ENCODE assay signal across 18 cellular contexts in the genomic region with DNA sequence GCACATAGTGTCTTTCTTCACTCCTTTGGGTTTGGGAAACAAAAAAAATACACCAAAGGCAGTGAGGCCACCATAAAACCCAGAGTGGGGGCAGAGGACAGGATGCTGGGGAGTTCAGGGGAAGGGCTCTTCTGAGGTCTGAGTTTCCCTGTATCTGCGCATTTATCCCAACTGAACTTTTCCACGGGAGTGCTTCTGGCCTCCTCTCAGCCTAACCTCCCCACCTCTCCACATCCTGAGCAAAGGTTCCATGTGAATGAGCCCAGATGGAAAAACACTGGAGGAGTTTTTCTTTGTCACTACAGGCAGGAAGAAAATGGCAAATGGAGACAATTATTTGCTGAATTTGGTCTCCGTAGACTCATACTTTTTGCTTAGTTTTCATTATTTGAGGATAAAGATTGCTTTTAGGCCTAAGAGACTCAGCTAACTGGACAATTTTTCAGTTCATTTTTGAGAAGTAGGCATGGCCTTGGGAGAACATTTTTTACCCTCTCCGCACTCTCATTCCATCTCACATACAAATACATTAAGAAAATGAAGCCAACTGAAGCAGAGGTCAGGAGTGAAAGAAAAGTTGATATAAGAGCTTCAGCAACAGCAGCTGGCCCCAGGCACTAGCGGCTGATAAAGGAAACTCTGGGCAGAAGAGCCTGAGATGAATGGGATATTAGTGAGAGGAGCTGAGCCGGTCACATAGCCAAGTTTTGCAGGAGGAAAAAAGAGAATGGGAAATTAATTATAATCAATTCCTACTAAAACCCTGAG.
DNase-seq lines count a peak whose midpoint lies in the region; TF ChIP-seq lines count a peak whose summit lies in the region.
"Had no signal": no experiment of that assay in that cellular context is flagged by ENCODE, and none has a peak within 500 bp of the region (broad histone marks: within the 10 kb centered on the region; RNA-seq: fewer than 3 reads in every experiment).

No MANE protein-coding gene starts in this region.

- no peak overlapping the region for H2BK5ac ChIP-seq in neuronal stem cell (ENCODE audit: low read length)

- H3K9me3 ChIP-seq in esophagus muscularis mucosa (no peaks in the 10 kb centered on the region), stomach smooth muscle (ENCODE audit: control insufficient read depth in 2 of 2, low read length in 2 of 2) (no peaks in the 10 kb centered on the region), neuronal stem cell (replicated peaks in 1 of 2; ENCODE audit: control insufficient read depth in 2 of 2, insufficient read depth in 1 of 2, low read depth in 1 of 2, low read length in 2 of 2) (no peaks in the 10 kb centered on the region)
- H3K9me3 ChIP-seq: pancreas, SK-N-SH, transverse colon had no signal

- H2AK5ac ChIP-seq in neuronal stem cell (ENCODE audit: low read depth, low read length) = no peak overlapping the region

- 73% methylated on average over 6 of the region's 6 CpGs for WGBS in esophagus muscularis mucosa
- no CpG with 5 or more reads among the region's 6 CpGs for WGBS in neuronal stem cell (ENCODE audit: extremely low coverage in 2 of 2, insufficient read length in 2 of 2, insufficient replicate concordance in 1 of 2), 2 donors

- no peak overlapping the region for H3K4ac ChIP-seq in neuronal stem cell (ENCODE audit: low read length)

- no peak overlapping the region for H2BK12ac ChIP-seq in neuronal stem cell (ENCODE audit: low read length)

- no peaks in the 10 kb centered on the region for H3K36me3 ChIP-seq in esophagus muscularis mucosa
- H3K36me3 ChIP-seq in stomach smooth muscle (ENCODE audit: control insufficient read depth in 2 of 2, insufficient read depth in 2 of 2, low read length in 2 of 2) = no peaks in the 10 kb centered on the region
- no peaks in the 10 kb centered on the region for H3K36me3 ChIP-seq in neuronal stem cell (replicated peaks in 1 of 2; ENCODE audit: control insufficient read depth in 2 of 2, insufficient read depth in 2 of 2, low read length in 2 of 2)
- H3K36me3 ChIP-seq: pancreas, transverse colon had no signal

- H3K18ac ChIP-seq in neuronal stem cell (ENCODE audit: low read length) = no peak overlapping the region

- no peak overlapping the region for H2AFZ ChIP-seq in neuronal stem cell (ENCODE audit: low read length)

- no peak for DNase-seq in esophagus muscularis mucosa (ENCODE audit: extremely low spot score)
- peak; percentile 35 for DNase-seq in islet precursor cell
- no peak for DNase-seq in AG08395 (ENCODE audit: low spot score)
- DNase-seq in NCI-H2081 (lab: John Stamatoyannopoulos, UW) = no peak
- DNase-seq in neuronal stem cell (ENCODE audit: low spot score) = no peak
- DNase-seq in NCI-H774 (lab: John Stamatoyannopoulos, UW) = no peak
- DNase-seq: activated CD4-positive, alpha-beta T cell treated with anti-CD3 and anti-CD28 coated beads for 1 hour; activated effector memory CD4-positive, alpha-beta T cell treated with anti-CD3 and anti-CD28 coated beads, Interleukin-2, amount 50 U/mL, for 16 hours; DMS153; NCI-H2029; NCI-H526; pancreas; SK-N-SH; T1000; transverse colon had no signal

- intact Hi-C loops in esophagus muscularis mucosa (cut with DNase I) = no loop called here

- H3K27me3 ChIP-seq in esophagus muscularis mucosa = no peaks in the 10 kb centered on the region
- no peaks in the 10 kb centered on the region for H3K27me3 ChIP-seq in stomach smooth muscle (ENCODE audit: control insufficient read depth in 1 of 2, insufficient read depth in 2 of 2, low read length in 2 of 2)
- no peaks in the 10 kb centered on the region for H3K27me3 ChIP-seq in neuronal stem cell (ENCODE audit: control insufficient read depth in 3 of 3, insufficient read depth in 3 of 3, low read depth in 1 of 3, low read length in 3 of 3)
- H3K27me3 ChIP-seq: pancreas, transverse colon had no signal

- H4K91ac ChIP-seq in neuronal stem cell (ENCODE audit: low read depth, low read length, poor library complexity) = no peak overlapping the region

- peak overlapping the region; percentile 58 to 74 (median 60) for H3K27ac ChIP-seq in esophagus muscularis mucosa (replicated peaks in 1 of 4)
- H3K27ac ChIP-seq in stomach smooth muscle (ENCODE audit: low read length) = peak overlapping the region; percentile 24
- H3K27ac ChIP-seq in neuronal stem cell (replicated peaks; ENCODE audit: low read length) = no peak overlapping the region
- H3K27ac ChIP-seq: pancreas, transverse colon had no signal

- no peak for TF ChIP-seq CTCF in esophagus muscularis mucosa (IDR thresholded peaks at IDR 0.05)

- H3K4me1 ChIP-seq in esophagus muscularis mucosa (peaks cover 0 to 45% (median 43%) of the 10 kb centered on the region in 4 donors), stomach smooth muscle (ENCODE audit: control insufficient read depth, insufficient read depth, low read length) (peaks cover 10% of the 10 kb centered on the region), neuronal stem cell (ENCODE audit: control insufficient read depth in 2 of 2, insufficient read depth in 1 of 2, low read depth in 1 of 2, low read length in 2 of 2) (no peaks in the 10 kb centered on the region)
- H3K4me1 ChIP-seq: pancreas, transverse colon had no signal

- H2BK15ac ChIP-seq in neuronal stem cell (ENCODE audit: low read length) = no peak overlapping the region

- no peaks in the 10 kb centered on the region for H3K79me1 ChIP-seq in neuronal stem cell (ENCODE audit: low read depth, low read length)

- no peak overlapping the region for H3K4me3 ChIP-seq in esophagus muscularis mucosa
- H3K4me3 ChIP-seq in stomach smooth muscle (ENCODE audit: low read length in 2 of 2) = no peak overlapping the region
- no peak overlapping the region for H3K4me3 ChIP-seq in neuronal stem cell (ENCODE audit: low read length in 2 of 2)
- H3K4me3 ChIP-seq: pancreas, skin epidermis, transverse colon had no signal

- no peak overlapping the region for H3K9ac ChIP-seq in stomach smooth muscle (ENCODE audit: low read length in 2 of 2)
- H3K9ac ChIP-seq in neuronal stem cell (ENCODE audit: low read depth, low read length, poor library complexity) = no peak overlapping the region
- H3K9ac ChIP-seq: SK-N-SH had no signal

- no peak overlapping the region for H3K14ac ChIP-seq in neuronal stem cell (ENCODE audit: low read length)

- no peak overlapping the region for H3K23ac ChIP-seq in neuronal stem cell (ENCODE audit: low read depth, low read length, poor library complexity)

- no peak for TF ChIP-seq POLR2A in esophagus muscularis mucosa (IDR thresholded peaks at IDR 0.05; ENCODE audit: low read depth)

- H3K4me2 ChIP-seq in neuronal stem cell (ENCODE audit: insufficient read depth, low read length, poor library complexity, severe bottlenecking) = no peak overlapping the region
- H3K4me2 ChIP-seq: SK-N-SH had no signal

- no peak overlapping the region for H2BK120ac ChIP-seq in neuronal stem cell (ENCODE audit: low read depth, low read length)

- no peak overlapping the region for H4K8ac ChIP-seq in neuronal stem cell (ENCODE audit: low read depth, low read length)

- no peak for TF ChIP-seq EP300 in esophagus muscularis mucosa (IDR thresholded peaks at IDR 0.05)

TF ChIP-seq in PFSK-1, 5 proteins besides CTCF, POLR2A, EP300 and RAD21:
- TF ChIP-seq FOXP2 (optimal IDR thresholded peaks at IDR 0.05; ENCODE audit: borderline replicate concordance, extremely low read depth, extremely low read length, insufficient read depth) = no peak
- TF ChIP-seq TAF1 (IDR thresholded peaks at IDR 0.05; ENCODE audit: borderline replicate concordance, insufficient read depth, low read length) = peak; percentile 24; the same call in 1 of the 2 replicates
TF ChIP-seq in PFSK-1: peak in this region for 1.
